In the genomic region with DNA sequence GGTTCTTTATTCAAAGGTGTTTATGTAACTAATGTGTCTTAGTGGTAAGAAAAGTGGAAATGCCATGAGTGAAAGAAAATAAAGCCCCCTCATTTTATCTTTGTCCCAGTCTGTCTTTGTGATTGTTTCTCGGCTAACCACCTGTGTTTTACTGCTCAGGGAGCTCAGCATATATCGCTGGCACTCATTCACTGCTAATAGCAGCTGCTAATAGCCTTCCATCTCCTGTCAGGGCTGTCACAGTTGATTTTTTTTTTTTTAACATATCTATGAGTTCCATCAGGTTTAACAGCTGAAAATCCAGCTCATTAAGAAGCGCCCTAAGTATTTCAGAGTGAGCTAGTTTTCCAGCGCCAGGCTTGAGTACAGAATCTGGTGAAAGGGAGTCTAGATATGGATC, we compare ENCODE assay signal across 6 cellular contexts.
"Had no signal": no experiment of that assay in that cellular context is flagged by ENCODE, and none has a peak within 500 bp of the region (broad histone marks: within the 10 kb centered on the region; RNA-seq: fewer than 3 reads in every experiment).

No MANE protein-coding gene starts in this region.

- DNase-seq: H9, HCEC 1CT had no signal

- FAIRE-seq: H1, H54, HepG2 had no signal

- H3K4me3 ChIP-seq: GM23338 had no signal

- H2AFZ ChIP-seq: GM23338 had no signal

- H3K4me2 ChIP-seq: GM23338 had no signal
